In genomic region chr17:27649111-27649571, GRCh38 we compare ENCODE assay signal across 7 cellular contexts. TPM values are rescaled to one million over a fixed set of nuclear protein-coding genes. Genes with fewer than 3 reads are reported as not detected.
DNase-seq lines count a peak whose midpoint lies in the region; ATAC-seq and TF ChIP-seq lines count a peak whose summit lies in the region.
"Not testable (repeated sequence)": the region's sequence is repeated elsewhere in the genome, so short reads cannot be mapped to it uniquely, and the experiment has no call there.

No MANE protein-coding gene starts in this region.

- H3K4me1 ChIP-seq in heart right ventricle (peaks cover 0 to 35% (median 9%) of the 10 kb centered on the region in 9 donors), gastrocnemius medialis (peaks cover 10 to 21% of the 10 kb centered on the region in 2 donors)

- H3K27ac ChIP-seq in heart right ventricle (peak overlapping the region in 1 of 10 donors; percentile 14), gastrocnemius medialis (peak overlapping the region in 1 of 4 donors; percentile 66)

- H3K4me3 ChIP-seq in heart right ventricle, gastrocnemius medialis: not testable (repeated sequence)

- not testable (repeated sequence) for H3K27me3 ChIP-seq in heart right ventricle, gastrocnemius medialis

- not testable (repeated sequence) for TF ChIP-seq POLR2A in gastrocnemius medialis (IDR thresholded peaks at IDR 0.05)

- DNase-seq in G401 (ENCODE audit: low spot score) (peak; percentile 75), RPMI8226 (peak; percentile 6), cerebellar cortex (ENCODE audit: low spot score) (peak; percentile 67), left colon (peak in 1 of 2 donors; percentile 43), myocyte (ENCODE audit: low read depth) (peak; percentile 33), gastrocnemius medialis (peak; percentile 42 to 46)
- DNase-seq in heart right ventricle, result not testable (repeated sequence)

- peaks cover 0 to 37% (median 0%) of the 10 kb centered on the region in 9 donors for H3K36me3 ChIP-seq in heart right ventricle
- H3K36me3 ChIP-seq in gastrocnemius medialis, result not testable (repeated sequence)

- not testable (repeated sequence) for TF ChIP-seq CTCF in heart right ventricle (IDR thresholded peaks at IDR 0.05); gastrocnemius medialis (IDR thresholded peaks at IDR 0.05 in 4 of 5, conservative IDR thresholded peaks at IDR 0.05 in 1 of 5)

- intact Hi-C loops in heart right ventricle (cut with DNase I) (loop anchor here in 2 of 10 donors (5.0 kb wide), 2 partner anchors 42 to 297 kb away; no protein-coding TSS in a partner anchor), left colon (cut with DNase I, micrococcal nuclease) (loop anchor here in 1 of 2 donors (5.0 kb wide), 1 partner anchor 42 kb away; no protein-coding TSS in a partner anchor)
- intact Hi-C loops in gastrocnemius medialis (cut with DNase I; ENCODE audit: low total_unique reads), result not testable (repeated sequence)

- in situ Hi-C loops in G401 (cut with HindIII; ENCODE audit: low sequenced_read_pairs); gastrocnemius medialis (cut with MboI; ENCODE audit: low sequenced_read_pairs in 4 of 4): not testable (repeated sequence)

- H3K9me3 ChIP-seq in heart right ventricle, gastrocnemius medialis: not testable (repeated sequence)

- 64 to 65% methylated on average over 5 of the region's 5 CpGs for WGBS in heart right ventricle, 2 donors

- peak; percentile 24 to 65 (median 33) for ATAC-seq in heart right ventricle
- ATAC-seq in left colon, result peak; percentile 18
- ATAC-seq in gastrocnemius medialis, result peak; percentile 37 to 64

RNA-seq across cellular contexts. Expression of gene LGALS9, which starts 18.2 kb away (rescaled TPM):
- total RNA-seq in G401 (2014; rRNA removed; shearing (Covaris generic)), result not detected in 2 replicates
- 10 to 100 TPM in 9 of 10 donors, 1 to 10 TPM in 1; 7.5 to 79.1 (median 16.2) TPM for total RNA-seq in heart right ventricle
- 10 to 100 TPM; 18.8 to 30.2 TPM for polyA plus RNA-seq in heart right ventricle
- 100 to 1,000 TPM; 230 to 514 TPM for total RNA-seq in left colon
- 0.29 and 0.31 TPM in 2 replicates for total RNA-seq in myocyte
- polyA plus RNA-seq in myocyte (2012), result 0.38 TPM
- 10 to 100 TPM in 1 of 4 donors, 1 to 10 TPM in 3; 2.4 to 20.3 (median 6.1) TPM for total RNA-seq in gastrocnemius medialis
